Comparison of ENCODE assay signal across 21 cellular contexts in genomic region chr12:2879853-2880252, GRCh38. TPM values are rescaled to one million over a fixed set of nuclear protein-coding genes. Genes with fewer than 3 reads are reported as not detected.
A peak's percentile ranks its signal among the peaks of the same experiment; 100 is the strongest.
DNase-seq lines count a peak whose midpoint lies in the region; ATAC-seq and TF ChIP-seq lines count a peak whose summit lies in the region.
"Had no signal": no experiment of that assay in that cellular context is flagged by ENCODE, and none has a peak within 500 bp of the region (broad histone marks: within the 10 kb centered on the region; RNA-seq: fewer than 3 reads in every experiment).

No MANE protein-coding gene starts in this region.

- TF ChIP-seq CTCF in type B pancreatic cell (conservative IDR thresholded peaks at IDR 0.05): no peak

- H3K9me3 Mint-ChIP-seq in activated naive CD8-positive, alpha-beta T cell (ENCODE audit: low read depth): no peaks in the 10 kb centered on the region
- H3K9me3 Mint-ChIP-seq in activated naive CD8-positive, alpha-beta T cell treated with anti-CD3 and anti-CD28 coated beads for 36 hours: no peaks in the 10 kb centered on the region
- H3K9me3 Mint-ChIP-seq in activated naive CD8-positive, alpha-beta T cell treated with anti-CD3 and anti-CD28 coated beads, Interleukin-2, amount 50 U/mL, for 24 hours: no peaks in the 10 kb centered on the region
- H3K9me3 Mint-ChIP-seq in type B pancreatic cell: no peaks in the 10 kb centered on the region
- H3K9me3 Mint-ChIP-seq: central memory CD8-positive, alpha-beta T cell; effector memory CD8-positive, alpha-beta T cell had no signal

- H3K36me3 ChIP-seq in NT2/D1 (ENCODE audit: insufficient read depth, insufficient read length, low read length): peaks cover 33% of the 10 kb centered on the region
- H3K36me3 ChIP-seq: left ventricle myocardium inferior, uterus had no signal

- H3K4me3 Mint-ChIP-seq in activated naive CD8-positive, alpha-beta T cell: peak overlapping the region; percentile 7
- no peak overlapping the region for H3K4me3 Mint-ChIP-seq in activated naive CD8-positive, alpha-beta T cell treated with anti-CD3 and anti-CD28 coated beads for 36 hours
- H3K4me3 Mint-ChIP-seq in activated naive CD8-positive, alpha-beta T cell treated with anti-CD3 and anti-CD28 coated beads, Interleukin-2, amount 50 U/mL, for 24 hours: peak overlapping the region; percentile 25
- no peak overlapping the region for H3K4me3 Mint-ChIP-seq in type B pancreatic cell

- H3K36me3 Mint-ChIP-seq in activated naive CD8-positive, alpha-beta T cell: no peaks in the 10 kb centered on the region
- peaks cover 25% of the 10 kb centered on the region for H3K36me3 Mint-ChIP-seq in activated naive CD8-positive, alpha-beta T cell treated with anti-CD3 and anti-CD28 coated beads for 36 hours
- peaks cover 37% of the 10 kb centered on the region for H3K36me3 Mint-ChIP-seq in activated naive CD8-positive, alpha-beta T cell treated with anti-CD3 and anti-CD28 coated beads, Interleukin-2, amount 50 U/mL, for 24 hours (ENCODE audit: low read depth)
- peaks cover 32% of the 10 kb centered on the region for H3K36me3 Mint-ChIP-seq in type B pancreatic cell

- no peaks in the 10 kb centered on the region for H3K9me3 ChIP-seq in NT2/D1 (ENCODE audit: insufficient read depth, low read length)
- H3K9me3 ChIP-seq: HAP-1, left ventricle myocardium inferior, uterus had no signal

- peaks cover 6% of the 10 kb centered on the region for H3K4me1 ChIP-seq in NT2/D1 (ENCODE audit: insufficient read depth, insufficient read length)

- peak; percentile 29 for ATAC-seq in activated naive CD8-positive, alpha-beta T cell treated with anti-CD3 and anti-CD28 coated beads, Interleukin-2, amount 50 U/mL, for 24 hours
- ATAC-seq: effector memory CD8-positive, alpha-beta T cell had no signal

- no peaks in the 10 kb centered on the region for H3K27me3 ChIP-seq in NT2/D1 (ENCODE audit: insufficient read depth, insufficient read length)
- H3K27me3 ChIP-seq: uterus had no signal

- no peak overlapping the region for H3K4me3 ChIP-seq in NT2/D1 (ENCODE audit: insufficient read length, low read depth)
- H3K4me3 ChIP-seq: HAP-1, left ventricle myocardium inferior, uterus had no signal

- peaks cover 40% of the 10 kb centered on the region for H3K4me1 Mint-ChIP-seq in activated naive CD8-positive, alpha-beta T cell (ENCODE audit: low read depth)
- peaks cover 30% of the 10 kb centered on the region for H3K4me1 Mint-ChIP-seq in activated naive CD8-positive, alpha-beta T cell treated with anti-CD3 and anti-CD28 coated beads for 36 hours
- peaks cover 37% of the 10 kb centered on the region for H3K4me1 Mint-ChIP-seq in activated naive CD8-positive, alpha-beta T cell treated with anti-CD3 and anti-CD28 coated beads, Interleukin-2, amount 50 U/mL, for 24 hours
- H3K4me1 Mint-ChIP-seq in type B pancreatic cell (ENCODE audit: unreplicated experiment): peaks cover 13% of the 10 kb centered on the region

- no peaks in the 10 kb centered on the region for H3K27me3 Mint-ChIP-seq in activated naive CD8-positive, alpha-beta T cell
- H3K27me3 Mint-ChIP-seq in activated naive CD8-positive, alpha-beta T cell treated with anti-CD3 and anti-CD28 coated beads for 36 hours: no peaks in the 10 kb centered on the region
- no peaks in the 10 kb centered on the region for H3K27me3 Mint-ChIP-seq in activated naive CD8-positive, alpha-beta T cell treated with anti-CD3 and anti-CD28 coated beads, Interleukin-2, amount 50 U/mL, for 24 hours
- H3K27me3 Mint-ChIP-seq in type B pancreatic cell: no peaks in the 10 kb centered on the region
- H3K27me3 Mint-ChIP-seq: central memory CD8-positive, alpha-beta T cell; effector memory CD8-positive, alpha-beta T cell had no signal

- peak overlapping the region; percentile 37 for H3K9ac ChIP-seq in NT2/D1 (ENCODE audit: insufficient read length, low read depth)

- no peak overlapping the region for H3K27ac Mint-ChIP-seq in activated naive CD8-positive, alpha-beta T cell
- H3K27ac Mint-ChIP-seq in activated naive CD8-positive, alpha-beta T cell treated with anti-CD3 and anti-CD28 coated beads for 36 hours: no peak overlapping the region
- H3K27ac Mint-ChIP-seq in activated naive CD8-positive, alpha-beta T cell treated with anti-CD3 and anti-CD28 coated beads, Interleukin-2, amount 50 U/mL, for 24 hours: peak overlapping the region; percentile 73
- H3K27ac Mint-ChIP-seq in type B pancreatic cell: peak overlapping the region; percentile 5

- DNase-seq in activated naive CD8-positive, alpha-beta T cell treated with anti-CD3 and anti-CD28 coated beads for 36 hours: no peak
- no peak for DNase-seq in NT2/D1 (ENCODE audit: low read depth, low spot score)
- no peak for DNase-seq in activated naive CD8-positive, alpha-beta T cell treated with anti-CD3 and anti-CD28 coated beads, Interleukin-2, amount 50 U/mL, for 24 hours
- DNase-seq in type B pancreatic cell (ENCODE audit: extremely low spot score, unreplicated experiment): no peak
- no peak for DNase-seq in NOMO-1 treated with DMSO at 0.1 percent for 48 hours (lab: John Stamatoyannopoulos, UW; ENCODE audit: unreplicated experiment)
- DNase-seq in amygdala (lab: John Stamatoyannopoulos, UW): no peak
- DNase-seq in SHP77 (lab: John Stamatoyannopoulos, UW): no peak
- DNase-seq: effector memory CD8-positive, alpha-beta T cell; GDM1; IMR-90; left ventricle myocardium inferior; NCI-H2029; NCI-H446 treated with DMSO at 0.1 percent for 48 hours; SW 1271; uterus; WERI-Rb-1 had no signal

RNA-seq across cellular contexts. Expression of gene RHNO1, which starts 2.8 kb away (rescaled TPM):
- 10 to 100 TPM; 51.4 to 65.7 TPM for total RNA-seq in activated naive CD8-positive, alpha-beta T cell treated with anti-CD3 and anti-CD28 coated beads for 36 hours
- total RNA-seq in type B pancreatic cell (ENCODE audit: low replicate concordance): 46.8 and 51.7 TPM in 2 replicates

RNA-seq across cellular contexts. Expression of gene FOXM1, which starts 2.9 kb away (rescaled TPM):
- total RNA-seq in activated naive CD8-positive, alpha-beta T cell treated with anti-CD3 and anti-CD28 coated beads for 36 hours: 10 to 100 TPM; 80.5 to 86.5 TPM
- 53.9 and 68.6 TPM in 2 replicates for total RNA-seq in type B pancreatic cell (ENCODE audit: low replicate concordance)

RNA-seq across cellular contexts. Expression of gene TULP3, which starts 10.8 kb away (rescaled TPM):
- total RNA-seq in activated naive CD8-positive, alpha-beta T cell treated with anti-CD3 and anti-CD28 coated beads for 36 hours: 1 to 10 TPM; 5.6 to 6.2 TPM
- 26.5 and 58.9 TPM in 2 replicates for total RNA-seq in type B pancreatic cell (ENCODE audit: low replicate concordance)

RNA-seq across cellular contexts. Expression of gene TEX52, which starts 23.0 kb away (rescaled TPM):
- total RNA-seq in activated naive CD8-positive, alpha-beta T cell treated with anti-CD3 and anti-CD28 coated beads for 36 hours: not detected
- not detected in 2 replicates for total RNA-seq in type B pancreatic cell (ENCODE audit: low replicate concordance)
- total RNA-seq: fibroblast of lung, IMR-90, left ventricle myocardium inferior, osteocyte, uterus had no signal

RNA-seq across cellular contexts. Expression of gene NRIP2, which starts 45.0 kb away (rescaled TPM):
- total RNA-seq in activated naive CD8-positive, alpha-beta T cell treated with anti-CD3 and anti-CD28 coated beads for 36 hours: not detected
- 1.2 TPM in 1 of 2 replicates, not detected in the other for total RNA-seq in type B pancreatic cell (ENCODE audit: low replicate concordance)
- total RNA-seq: osteocyte had no signal

Comparison
In these comparisons a context has a peak if more than half of its experiments do, and no peak if none do; other contexts are left out.
1. H3K27ac Mint-ChIP-seq: peak in activated naive CD8-positive, alpha-beta T cell treated with anti-CD3 and anti-CD28 coated beads, Interleukin-2, amount 50 U/mL, for 24 hours (single experiment) and type B pancreatic cell (single experiment); none in activated naive CD8-positive, alpha-beta T cell (single experiment) and activated naive CD8-positive, alpha-beta T cell treated with anti-CD3 and anti-CD28 coated beads for 36 hours (single experiment).
2. H3K4me3 Mint-ChIP-seq: peak in activated naive CD8-positive, alpha-beta T cell (single experiment) and activated naive CD8-positive, alpha-beta T cell treated with anti-CD3 and anti-CD28 coated beads, Interleukin-2, amount 50 U/mL, for 24 hours (single experiment); none in activated naive CD8-positive, alpha-beta T cell treated with anti-CD3 and anti-CD28 coated beads for 36 hours (single experiment) and type B pancreatic cell (single experiment).